ENCODE assay signal across 25 cellular contexts in genomic region chr5:148747536-148747906, GRCh38.
"Had no signal": no experiment of that assay in that cellular context is flagged by ENCODE, and none has a peak within 500 bp of the region (broad histone marks: within the 10 kb centered on the region; RNA-seq: fewer than 3 reads in every experiment).

No MANE protein-coding gene starts in this region.

- H3K4me3 ChIP-seq: pancreas, right lobe of liver, skin epidermis, stomach, transverse colon had no signal

- DNase-seq: activated CD4-positive, alpha-beta memory T cell treated with anti-CD3 and anti-CD28 coated beads, Interleukin-2, amount 10 ng/mL, durations not matched to agents 7 days and 5 days; activated CD4-positive, alpha-beta T cell treated with anti-CD3 and anti-CD28 coated beads for 48 hours; activated effector memory CD4-positive, alpha-beta T cell treated with anti-CD3 and anti-CD28 coated beads, Interleukin-2, amount 50 U/mL, for 16 hours; activated naive CD4-positive, alpha-beta T cell treated with anti-CD3 and anti-CD28 coated beads, Interleukin-2, amount 10 ng/mL, durations not matched to agents 7 days and 5 days; activated naive CD8-positive, alpha-beta T cell treated with anti-CD3 and anti-CD28 coated beads, Interleukin-2, amount 50 U/mL, for 24 hours; activated T-cell treated with anti-CD3 and anti-CD28 coated beads for 4 hours; anterior cingulate cortex; central memory CD4-positive, alpha-beta T cell; effector memory CD4-positive, alpha-beta T cell; foreskin melanocyte; glutamatergic neuron; hippocampal formation; kidney glomerular epithelial cell; midbrain; natural killer cell; pancreas; right lobe of liver; stimulated activated CD4-positive, alpha-beta T cell treated with anti-CD3 and anti-CD28 coated beads, Interleukin-2, amount 100 ng/mL, for 24 hours; stomach; T-helper 9 cell; transverse colon had no signal

- H3K27ac ChIP-seq: pancreas, right lobe of liver, stomach, transverse colon had no signal

- H3K9me3 ChIP-seq: pancreas, right lobe of liver, stomach, transverse colon had no signal

- ATAC-seq: activated naive CD8-positive, alpha-beta T cell treated with anti-CD3 and anti-CD28 coated beads, Interleukin-2, amount 50 U/mL, for 24 hours; esophagus mucosa; natural killer cell; pancreas; stimulated activated effector memory CD8-positive, alpha-beta T cell treated with anti-CD3 and anti-CD28 coated beads, Interleukin-12 subunit alpha, Interleukin-12 subunit beta, amount 100 ng/mL, for 72 hours had no signal

- H3K4me3 Mint-ChIP-seq: activated CD4-positive, alpha-beta memory T cell treated with anti-CD3 and anti-CD28 coated beads, Interleukin-2, amount 10 ng/mL, durations not matched to agents 7 days and 5 days; activated naive CD4-positive, alpha-beta T cell treated with anti-CD3 and anti-CD28 coated beads, Interleukin-2, amount 10 ng/mL, durations not matched to agents 7 days and 5 days; activated naive CD8-positive, alpha-beta T cell treated with anti-CD3 and anti-CD28 coated beads, Interleukin-2, amount 50 U/mL, for 24 hours; brain; natural killer cell; stimulated activated effector memory CD8-positive, alpha-beta T cell treated with anti-CD3 and anti-CD28 coated beads, Interleukin-12 subunit alpha, Interleukin-12 subunit beta, amount 100 ng/mL, for 72 hours had no signal

- H3K27me3 Mint-ChIP-seq: activated naive CD4-positive, alpha-beta T cell treated with anti-CD3 and anti-CD28 coated beads, Interleukin-2, amount 10 ng/mL, durations not matched to agents 7 days and 5 days had no signal

- H3K36me3 Mint-ChIP-seq: activated naive CD4-positive, alpha-beta T cell treated with anti-CD3 and anti-CD28 coated beads, Interleukin-2, amount 10 ng/mL, durations not matched to agents 7 days and 5 days; brain; natural killer cell; stimulated activated effector memory CD8-positive, alpha-beta T cell treated with anti-CD3 and anti-CD28 coated beads, Interleukin-12 subunit alpha, Interleukin-12 subunit beta, amount 100 ng/mL, for 72 hours had no signal

- H3K9me3 Mint-ChIP-seq: activated CD4-positive, alpha-beta memory T cell treated with anti-CD3 and anti-CD28 coated beads, Interleukin-2, amount 10 ng/mL, durations not matched to agents 7 days and 5 days; activated naive CD4-positive, alpha-beta T cell treated with anti-CD3 and anti-CD28 coated beads, Interleukin-2, amount 10 ng/mL, durations not matched to agents 7 days and 5 days; activated naive CD8-positive, alpha-beta T cell treated with anti-CD3 and anti-CD28 coated beads, Interleukin-2, amount 50 U/mL, for 24 hours; natural killer cell; stimulated activated effector memory CD8-positive, alpha-beta T cell treated with anti-CD3 and anti-CD28 coated beads, Interleukin-12 subunit alpha, Interleukin-12 subunit beta, amount 100 ng/mL, for 72 hours had no signal

- H3K4me1 Mint-ChIP-seq: activated CD4-positive, alpha-beta memory T cell treated with anti-CD3 and anti-CD28 coated beads, Interleukin-2, amount 10 ng/mL, durations not matched to agents 7 days and 5 days; activated naive CD4-positive, alpha-beta T cell treated with anti-CD3 and anti-CD28 coated beads, Interleukin-2, amount 10 ng/mL, durations not matched to agents 7 days and 5 days; activated naive CD8-positive, alpha-beta T cell treated with anti-CD3 and anti-CD28 coated beads, Interleukin-2, amount 50 U/mL, for 24 hours; brain; stimulated activated effector memory CD8-positive, alpha-beta T cell treated with anti-CD3 and anti-CD28 coated beads, Interleukin-12 subunit alpha, Interleukin-12 subunit beta, amount 100 ng/mL, for 72 hours had no signal

- H3K27me3 ChIP-seq: pancreas, right lobe of liver, stomach, transverse colon had no signal

- H3K36me3 ChIP-seq: pancreas, right lobe of liver, stomach, transverse colon had no signal

- H3K27ac Mint-ChIP-seq: activated CD4-positive, alpha-beta memory T cell treated with anti-CD3 and anti-CD28 coated beads, Interleukin-2, amount 10 ng/mL, durations not matched to agents 7 days and 5 days; activated naive CD4-positive, alpha-beta T cell treated with anti-CD3 and anti-CD28 coated beads, Interleukin-2, amount 10 ng/mL, durations not matched to agents 7 days and 5 days; activated naive CD8-positive, alpha-beta T cell treated with anti-CD3 and anti-CD28 coated beads, Interleukin-2, amount 50 U/mL, for 24 hours; brain; natural killer cell; stimulated activated effector memory CD8-positive, alpha-beta T cell treated with anti-CD3 and anti-CD28 coated beads, Interleukin-12 subunit alpha, Interleukin-12 subunit beta, amount 100 ng/mL, for 72 hours had no signal

- H3K4me1 ChIP-seq: pancreas, right lobe of liver had no signal
